8 cellular contexts compared by ENCODE assay signal in genomic region chr17:67157732-67158639, GRCh38.
A peak's percentile ranks its signal among the peaks of the same experiment; 100 is the strongest.
DNase-seq lines count a peak whose midpoint lies in the region; ATAC-seq and FAIRE-seq lines count a peak whose summit lies in the region.

No MANE protein-coding gene starts in this region.

- DNase-seq in D341Med (ENCODE audit: low spot score) (peak; percentile 80), HT-29 (ENCODE audit: low spot score) (peak; percentile 49), SK-N-DZ (ENCODE audit: low spot score) (peak; percentile 75), fibroblast of peridontal ligament (ENCODE audit: extremely low read depth) (peak; percentile 57), small intestine (peak; percentile 30), NCI-H128 (lab: John Stamatoyannopoulos, UW; ENCODE audit: unreplicated experiment) (no peak)

- H3K36me3 ChIP-seq in small intestine (ENCODE audit: control insufficient read depth in 2 of 2, insufficient read depth in 2 of 2, low read length in 2 of 2): peaks cover 0 to 6% of the 10 kb centered on the region in 2 donors

- ATAC-seq in HG03521 (IDR thresholded peaks at IDR 0.05; ENCODE audit: unreplicated experiment) (no peak), HG02798 (IDR thresholded peaks at IDR 0.05; ENCODE audit: poor library complexity, unreplicated experiment) (no peak)

- no peak overlapping the region for H3K27ac ChIP-seq in small intestine (ENCODE audit: low read depth in 1 of 2, low read length in 1 of 2)

- no peaks in the 10 kb centered on the region for H3K9me3 ChIP-seq in small intestine (ENCODE audit: control insufficient read depth, low read depth)

- no peak overlapping the region for H3K4me3 ChIP-seq in small intestine (ENCODE audit: low read depth in 1 of 2, low read length in 2 of 2)

- no peaks in the 10 kb centered on the region for H3K4me1 ChIP-seq in small intestine (ENCODE audit: control insufficient read depth in 2 of 2, insufficient read depth in 1 of 2, low read depth in 1 of 2, low read length in 1 of 2)

- H3K27me3 ChIP-seq in small intestine (ENCODE audit: control insufficient read depth in 2 of 2, insufficient read depth in 2 of 2, low read length in 2 of 2): no peaks in the 10 kb centered on the region

- FAIRE-seq in small intestine (lab: Jason Lieb, UNC): no peak
